Comparison of ENCODE assay signal across 9 cellular contexts in the genomic region with DNA sequence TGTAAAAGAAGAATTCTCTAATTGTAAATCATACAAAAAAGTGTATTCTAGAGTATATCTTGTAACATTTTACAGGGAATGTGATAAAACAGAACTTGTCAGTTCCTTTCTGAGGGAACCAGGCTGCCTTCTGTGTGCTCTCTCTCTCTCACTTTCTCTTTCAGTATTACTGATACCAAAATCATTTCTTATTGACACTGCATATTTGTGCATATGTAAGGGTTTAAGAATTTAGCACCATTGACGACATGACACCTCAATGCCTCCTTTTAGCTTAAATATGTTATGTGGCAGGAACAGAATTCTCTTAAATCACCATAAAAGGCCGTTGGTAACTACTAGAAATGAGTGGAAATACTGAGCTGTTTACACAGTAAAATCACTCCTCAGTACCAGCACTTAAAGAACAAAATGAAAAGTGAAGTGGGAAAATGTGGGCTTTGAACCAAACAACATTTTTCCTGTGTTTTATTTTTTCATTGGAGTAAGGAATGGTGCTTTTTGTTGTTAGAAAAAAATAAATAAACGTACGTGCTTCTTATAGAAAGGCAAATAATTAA.
DNase-seq lines count a peak whose midpoint lies in the region; ATAC-seq, FAIRE-seq and TF ChIP-seq lines count a peak whose summit lies in the region.
"Had no signal": no experiment of that assay in that cellular context is flagged by ENCODE, and none has a peak within 500 bp of the region (broad histone marks: within the 10 kb centered on the region; RNA-seq: fewer than 3 reads in every experiment).

No MANE protein-coding gene starts in this region.

- FAIRE-seq in small intestine (lab: Jason Lieb, UNC): no peak

- no peaks in the 10 kb centered on the region for H3K36me3 ChIP-seq in uterus
- no peaks in the 10 kb centered on the region for H3K36me3 ChIP-seq in small intestine (ENCODE audit: control insufficient read depth in 2 of 2, insufficient read depth in 2 of 2, low read length in 2 of 2)

- H3K27ac ChIP-seq in uterus (peak overlapping the region in 1 of 2 donors; percentile 10), small intestine (ENCODE audit: low read depth in 1 of 2, low read length in 1 of 2) (no peak overlapping the region)

- ATAC-seq in GM21423 (IDR thresholded peaks at IDR 0.05; ENCODE audit: unreplicated experiment) (peak; percentile 95), HG03342 (IDR thresholded peaks at IDR 0.05; ENCODE audit: unreplicated experiment) (peak; percentile 96)

- H3K4me1 ChIP-seq in uterus (no peaks in the 10 kb centered on the region), small intestine (ENCODE audit: control insufficient read depth in 2 of 2, insufficient read depth in 1 of 2, low read depth in 1 of 2, low read length in 1 of 2) (no peaks in the 10 kb centered on the region)

- H3K9me3 ChIP-seq in uterus: no peaks in the 10 kb centered on the region
- H3K9me3 ChIP-seq in small intestine (ENCODE audit: control insufficient read depth, low read depth): no peaks in the 10 kb centered on the region

- no peak for TF ChIP-seq CTCF in GM13977 (IDR thresholded peaks at IDR 0.05; ENCODE audit: extremely low read depth, insufficient read depth, missing control alignments)
- no peak for TF ChIP-seq CTCF in uterus (IDR thresholded peaks at IDR 0.05)
- TF ChIP-seq CTCF in lower leg skin (IDR thresholded peaks at IDR 0.05): no peak

- intact Hi-C loops in uterus (cut with DNase I; ENCODE audit: low total_unique reads) (no loop called here), lower leg skin (cut with DNase I; ENCODE audit: low total_unique reads) (no loop called here)

- in situ Hi-C loops in GM13977 (cut with MboI; ENCODE audit: low pct_unique_long_range_greater_than_20kb, low sequenced_read_pairs, unreplicated experiment): no loop called here

- DNase-seq in GM13977 (ENCODE audit: low spot score): peak; percentile 10
- peak; percentile 11 for DNase-seq in cerebellar cortex (ENCODE audit: low spot score)
- DNase-seq in NCI-H1694 (lab: John Stamatoyannopoulos, UW): no peak
- DNase-seq in uterus: no peak
- DNase-seq in small intestine: no peak
- DNase-seq in lower leg skin (ENCODE audit: low spot score in 2 of 2): no peak
- DNase-seq: NCI-H2171 treated with DMSO at 0.1 percent for 48 hours had no signal

- WGBS in small intestine, 3 donors: 39 to 43% (median 39%) methylated on average over 4 of the region's 4 CpGs
- WGBS in lower leg skin, 2 donors: 58% methylated on average over 4 of the region's 4 CpGs

- H3K27me3 ChIP-seq in uterus: no peaks in the 10 kb centered on the region
- no peaks in the 10 kb centered on the region for H3K27me3 ChIP-seq in small intestine (ENCODE audit: control insufficient read depth in 2 of 2, insufficient read depth in 2 of 2, low read length in 2 of 2)

- no peak for TF ChIP-seq POLR2A in uterus (IDR thresholded peaks at IDR 0.05)
- no peak for TF ChIP-seq POLR2A in lower leg skin (IDR thresholded peaks at IDR 0.05)

- H3K4me3 ChIP-seq in uterus (no peak overlapping the region), small intestine (ENCODE audit: low read depth in 1 of 2, low read length in 2 of 2) (no peak overlapping the region), lower leg skin (ENCODE audit: low read depth, poor library complexity, severe bottlenecking) (no peak overlapping the region)

Comparison
In these comparisons a context has a peak if more than half of its experiments do, and no peak if none do; other contexts are left out.
1. DNase-seq: peak in GM13977 (single experiment) and cerebellar cortex (single experiment); none in NCI-H1694 (single experiment), uterus (0 of 2), small intestine (single experiment) and lower leg skin (0 of 2).